Comparison of ENCODE assay signal across 8 cellular contexts in the genomic region with DNA sequence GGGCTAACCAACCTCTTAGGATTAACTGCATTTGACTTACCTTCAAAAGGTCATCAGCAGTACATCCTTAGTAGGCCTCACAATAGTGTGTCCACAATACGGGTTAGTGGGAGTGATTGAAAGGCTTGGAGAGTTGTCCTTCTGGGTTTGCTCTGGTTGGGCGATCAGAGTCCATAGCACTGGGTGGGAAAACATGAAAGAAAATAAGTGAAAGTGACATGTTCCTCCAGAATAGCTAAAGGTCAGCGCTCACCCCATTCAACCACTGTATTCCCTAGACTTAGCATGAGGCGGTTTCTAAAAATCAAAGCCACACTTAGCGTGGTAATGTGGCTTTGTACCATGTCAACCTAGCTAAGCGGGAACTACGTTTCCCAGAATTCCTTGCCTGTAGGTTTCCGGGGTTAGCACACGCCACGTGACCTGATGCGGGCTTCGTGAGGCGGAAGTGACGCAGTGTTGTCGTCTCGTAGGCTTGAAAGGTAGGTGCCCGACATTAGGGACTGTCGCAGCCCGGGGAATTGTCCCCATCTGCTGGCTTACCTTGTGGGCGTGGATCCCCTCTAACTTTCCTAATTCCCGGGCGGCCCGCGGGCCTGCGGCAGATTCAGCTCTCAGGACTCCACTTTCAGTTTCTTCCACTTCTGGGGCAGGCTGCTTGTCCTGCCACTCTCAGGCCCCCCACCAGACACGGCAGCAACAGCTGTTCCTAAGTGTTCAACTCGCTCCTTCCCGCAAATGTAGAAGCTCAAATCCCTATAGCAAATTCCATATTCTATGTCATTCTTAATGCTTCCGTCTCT. TPM values are rescaled to one million over a fixed set of nuclear protein-coding genes. Genes with fewer than 3 reads are reported as not detected.
DNase-seq lines count a peak whose midpoint lies in the region; ATAC-seq, FAIRE-seq and TF ChIP-seq lines count a peak whose summit lies in the region.

No MANE protein-coding gene starts in this region.

- ATAC-seq in HG02840 (IDR thresholded peaks at IDR 0.05; ENCODE audit: low FRiP score, unreplicated experiment), result peak; percentile 99
- ATAC-seq in right cardiac atrium, result peak; percentile 99 to 100

- peak overlapping the region; percentile 84 for H3K27ac ChIP-seq in right cardiac atrium (ENCODE audit: low read length)
- peak overlapping the region; percentile 87 for H3K27ac ChIP-seq in vagina

- H3K4me3 ChIP-seq in right cardiac atrium (ENCODE audit: low read length) (peak overlapping the region; percentile 80), vagina (peak overlapping the region; percentile 55 to 68)

- no peak for TF ChIP-seq CTCF in vagina (IDR thresholded peaks at IDR 0.05)

- H3K4me1 ChIP-seq in right cardiac atrium (ENCODE audit: control insufficient read depth, insufficient read depth, low read length) (peaks cover 4% of the 10 kb centered on the region), vagina (peaks cover 6% of the 10 kb centered on the region)

- intact Hi-C loops in right cardiac atrium (cut with DNase I) (loop anchor here in 1 of 4 donors (10.0 kb wide), 1 partner anchor 159 kb away; no protein-coding TSS in a partner anchor), vagina (cut with DNase I) (no loop called here)

- DNase-seq in GM12892 (ENCODE audit: insufficient read length), result peak; percentile 54
- peak; percentile 93 for DNase-seq in NCI-H1436 (lab: John Stamatoyannopoulos, UW)
- peak; percentile 74 to 92 (median 85) for DNase-seq in T-helper 1 cell
- DNase-seq in anterior cingulate cortex (lab: John Stamatoyannopoulos, UW), result peak; percentile 31 to 95 (median 85)
- DNase-seq in right cardiac atrium, result peak; percentile 89 to 96 (median 93)
- DNase-seq in pulmonary artery endothelial cell (ENCODE audit: low read depth, low spot score), result peak; percentile 65
- peak in 1 of 2 donors; percentile 90 for DNase-seq in vagina (ENCODE audit: extremely low spot score in 2 of 2)

- no peaks in the 10 kb centered on the region for H3K27me3 ChIP-seq in right cardiac atrium (ENCODE audit: control insufficient read depth, insufficient read depth)
- H3K27me3 ChIP-seq in vagina, result no peaks in the 10 kb centered on the region

- no peaks in the 10 kb centered on the region for H3K36me3 ChIP-seq in vagina

- no peaks in the 10 kb centered on the region for H3K9me3 ChIP-seq in right cardiac atrium (ENCODE audit: control insufficient read depth, low read length)
- H3K9me3 ChIP-seq in vagina, result no peaks in the 10 kb centered on the region

- 8% methylated on average over 29 of the region's 29 CpGs for WGBS in right cardiac atrium

- TF ChIP-seq POLR2A in GM12892 (IDR thresholded peaks at IDR 0.05; ENCODE audit: low read depth, low read length) (peak; percentile 69; the same call in 1 of the 2 replicates), vagina (IDR thresholded peaks at IDR 0.05) (peak in 1 of 2 donors; percentile 57)

- peak; percentile 100 for FAIRE-seq in GM12892 (lab: Jason Lieb, UNC)

RNA-seq across cellular contexts. Expression of a gene that starts 19.8 kb away (rescaled TPM):
- polyA plus RNA-seq in GM12892 (2012; ENCODE audit: missing spikeins), result not detected
- total RNA-seq in right cardiac atrium (not detected), pulmonary artery endothelial cell (not detected in 2 replicates), vagina (not detected)
- not detected for polyA plus RNA-seq in right cardiac atrium
